In the genomic region with DNA sequence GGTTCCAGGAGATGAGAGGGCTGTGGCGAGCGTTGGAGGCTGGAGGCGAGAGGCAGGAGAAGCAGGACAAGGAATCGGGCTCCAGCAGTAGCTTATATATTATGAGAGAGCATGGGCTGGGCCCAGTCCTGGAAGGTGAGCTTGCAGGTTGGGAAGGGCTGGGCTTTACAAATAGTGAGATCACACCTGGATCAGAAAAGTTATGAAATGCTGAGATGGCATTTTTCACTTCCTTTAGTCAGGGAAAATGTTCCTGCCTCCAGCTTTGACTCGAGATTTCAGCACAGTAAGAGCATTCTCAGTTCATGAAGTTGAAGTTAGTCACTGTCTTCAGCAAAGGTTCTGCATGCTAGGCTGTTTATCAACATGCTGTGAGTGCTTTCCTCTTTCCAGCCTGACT, we compare ENCODE assay signal across 20 cellular contexts. TPM values are rescaled to one million over a fixed set of nuclear protein-coding genes. Genes with fewer than 3 reads are reported as not detected.
"Had no signal": no experiment of that assay in that cellular context is flagged by ENCODE, and none has a peak within 500 bp of the region (broad histone marks: within the 10 kb centered on the region; RNA-seq: fewer than 3 reads in every experiment).

A gene (minus strand): TSS at position 68 of the 400 bp plus-strand sequence. CDS start 68 bp downstream, outside the sequence.

- H3K9me3 Mint-ChIP-seq: stimulated activated naive CD8-positive, alpha-beta T cell treated with anti-CD3 and anti-CD28 coated beads, Interleukin-15, Interleukin-2, amounts not matched to agents 100 ng/mL and 50 ng/mL, for 24 hours had no signal

- H3K9me3 ChIP-seq: lower lobe of right lung, spleen had no signal

- H3K36me3 ChIP-seq: lower lobe of right lung, spleen had no signal

- H3K4me3 Mint-ChIP-seq: mesothelial cell of epicardium; stimulated activated naive CD8-positive, alpha-beta T cell treated with anti-CD3 and anti-CD28 coated beads, Interleukin-15, Interleukin-2, amounts not matched to agents 100 ng/mL and 50 ng/mL, for 24 hours; WTC11 had no signal

- H3K4me1 ChIP-seq: lower lobe of right lung, spleen had no signal

- H3K27ac Mint-ChIP-seq: mesothelial cell of epicardium; stimulated activated naive CD8-positive, alpha-beta T cell treated with anti-CD3 and anti-CD28 coated beads, Interleukin-15, Interleukin-2, amounts not matched to agents 100 ng/mL and 50 ng/mL, for 24 hours; WTC11 had no signal

- H3K4me1 Mint-ChIP-seq: mesothelial cell of epicardium, WTC11 had no signal

- H3K27me3 ChIP-seq: spleen had no signal

- H3K4me3 ChIP-seq: lower lobe of right lung, spleen had no signal

- DNase-seq: activated CD4-positive, alpha-beta T cell treated with anti-CD3 and anti-CD28 coated beads for 48 hours; activated naive CD4-positive, alpha-beta T cell treated with Interleukin-2 at 50 U/mL for 16 hours; head of caudate nucleus; left cardiac atrium; lower lobe of right lung; spleen; T-helper 2 cell had no signal

- H3K36me3 Mint-ChIP-seq: mesothelial cell of epicardium had no signal

- H3K27ac ChIP-seq: lower lobe of right lung, spleen had no signal

- ATAC-seq: left cardiac atrium, lower lobe of right lung, sciatic nerve, WTC11 had no signal

RNA-seq across cellular contexts. Expression of the gene that starts here (rescaled TPM):
- total RNA-seq: astrocyte, cardiac septum, fibroblast of lung, frontal cortex, left cardiac atrium, lower lobe of right lung, mesothelial cell of epicardium, myocyte, osteoblast, pulmonary artery endothelial cell, sciatic nerve, spleen, temporal lobe, WTC11 had no signal
- polyA plus RNA-seq: fibroblast of lung, neural cell had no signal
